In the genomic region with DNA sequence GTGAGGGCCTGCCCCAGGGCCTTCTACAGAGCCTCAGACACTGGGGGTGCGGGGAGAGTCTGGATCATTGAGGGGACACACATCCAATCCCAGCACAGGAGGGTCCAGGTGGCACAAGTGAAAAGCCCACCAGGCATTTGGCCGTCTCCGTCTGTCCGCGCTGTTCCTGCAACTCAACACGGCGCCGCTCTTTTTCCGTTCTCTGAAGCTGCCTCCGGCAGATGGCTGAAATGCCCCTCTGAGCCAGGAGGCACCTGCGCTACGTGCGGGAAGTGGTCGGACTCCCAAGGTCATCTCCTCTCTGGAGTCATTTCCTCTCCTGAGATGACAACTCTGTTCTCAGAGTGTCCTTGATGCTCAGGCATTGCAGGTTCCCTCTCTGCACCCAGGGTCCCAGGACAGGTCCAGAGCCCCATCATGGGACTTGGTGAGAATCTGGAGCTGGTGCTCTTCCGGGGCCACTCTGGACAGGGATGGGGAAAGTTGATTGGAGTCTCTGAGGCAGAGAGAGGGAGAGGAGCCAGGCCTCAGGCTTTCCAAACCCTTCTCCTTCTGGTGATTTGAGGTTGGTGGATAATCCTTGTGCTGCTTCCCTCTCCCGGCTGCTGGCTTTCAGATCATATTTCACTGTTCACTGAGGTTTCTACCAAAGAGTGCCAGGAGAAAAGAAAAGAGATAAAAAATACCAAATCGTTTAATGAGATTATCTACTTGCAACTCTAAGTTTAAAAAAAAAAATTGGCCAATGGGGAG, we compare ENCODE assay signal across 28 cellular contexts. TPM values are rescaled to one million over a fixed set of nuclear protein-coding genes. Genes with fewer than 3 reads are reported as not detected.
DNase-seq lines count a peak whose midpoint lies in the region; ATAC-seq, FAIRE-seq and TF ChIP-seq lines count a peak whose summit lies in the region.
"Had no signal": no experiment of that assay in that cellular context is flagged by ENCODE, and none has a peak within 500 bp of the region (broad histone marks: within the 10 kb centered on the region; RNA-seq: fewer than 3 reads in every experiment).

No MANE protein-coding gene starts in this region.

- H3K36me3 Mint-ChIP-seq in neural progenitor cell = no peaks in the 10 kb centered on the region
- H3K36me3 Mint-ChIP-seq in CD4-positive, alpha-beta T cell (ENCODE audit: low read depth) = no peaks in the 10 kb centered on the region
- H3K36me3 Mint-ChIP-seq: activated naive CD8-positive, alpha-beta T cell; CD8-positive, alpha-beta T cell had no signal

- no peak overlapping the region for H3K23ac ChIP-seq in H1 (ENCODE audit: insufficient read length)

- H3F3A ChIP-seq in neural progenitor cell (ENCODE audit: low read depth) = peaks cover 4% of the 10 kb centered on the region

- peaks cover 25% of the 10 kb centered on the region for H3K4me1 Mint-ChIP-seq in neural progenitor cell
- no peaks in the 10 kb centered on the region for H3K4me1 Mint-ChIP-seq in CD4-positive, alpha-beta T cell (ENCODE audit: low read depth)
- H3K4me1 Mint-ChIP-seq: activated CD4-positive, alpha-beta T cell treated with anti-CD3 and anti-CD28 coated beads, Interleukin-2, amount 10 ng/mL, durations not matched to agents 7 days and 5 days; stimulated activated naive CD8-positive, alpha-beta T cell treated with anti-CD3 and anti-CD28 coated beads, Interleukin-15, amount 100 ng/mL, for 72 hours; T-helper 17 cell had no signal

- H3K36me3 ChIP-seq in HEK293 (ENCODE audit: control insufficient read depth in 2 of 2, insufficient read depth in 1 of 2, low read length in 2 of 2) (no peaks in the 10 kb centered on the region), H1 (ENCODE audit: control insufficient read depth in 2 of 4, insufficient read depth in 4 of 4, low read length in 3 of 4) (no peaks in the 10 kb centered on the region), neural progenitor cell (no peaks in the 10 kb centered on the region), body of pancreas (replicated peaks in 1 of 2; ENCODE audit: insufficient read depth in 1 of 2, low read depth in 2 of 2) (no peaks in the 10 kb centered on the region)
- H3K36me3 ChIP-seq: Peyer's patch, spleen, tibial artery had no signal

- peak overlapping the region; percentile 71 for H3K18ac ChIP-seq in H1 (ENCODE audit: extremely low read depth, low read length)

- H4K20me1 ChIP-seq in H1 (replicated peaks in 1 of 2; ENCODE audit: control insufficient read depth in 1 of 2, insufficient read depth in 2 of 2, low read length in 2 of 2) (no peaks in the 10 kb centered on the region), neural progenitor cell (ENCODE audit: low read depth) (no peaks in the 10 kb centered on the region)

- H3K4me3 ChIP-seq in HEK293 (ENCODE audit: low read depth, low read length) (no peak overlapping the region), H1 (ENCODE audit: extremely low read depth in 1 of 4, insufficient read depth in 2 of 4, low read depth in 3 of 4, low read length in 4 of 4) (no peak overlapping the region), neural progenitor cell (no peak overlapping the region), body of pancreas (no peak overlapping the region)
- H3K4me3 ChIP-seq: hepatocyte, Peyer's patch, spleen, tibial artery had no signal

- H4K8ac ChIP-seq in H1 (ENCODE audit: extremely low read depth, insufficient read depth, low read length) = no peak overlapping the region

- DNase-seq in NCI-H82 (lab: John Stamatoyannopoulos, UW) (peak; percentile 87), H1 (ENCODE audit: low read depth in 1 of 2, low spot score in 2 of 2) (no peak), neural progenitor cell (ENCODE audit: low spot score) (no peak), NK-92 (lab: John Stamatoyannopoulos, UW; ENCODE audit: unreplicated experiment) (no peak), body of pancreas (no peak)
- DNase-seq in CD4-positive, alpha-beta T cell = no peak
- DNase-seq: activated CD4-positive, alpha-beta T cell treated with anti-CD3 and anti-CD28 coated beads, Interleukin-2, amount 10 ng/mL, durations not matched to agents 7 days and 5 days; CD8-positive, alpha-beta T cell; DMS53; effector CD8-positive, alpha-beta T cell; foreskin melanocyte; Kasumi-1; mammary epithelial cell; NCI-H748 treated with DMSO at 0.1 percent for 48 hours; Peyer's patch; spleen; stimulated activated CD4-positive, alpha-beta T cell treated with anti-CD3 and anti-CD28 coated beads, Interleukin-4, amount 100 ng/mL, for 24 hours; stimulated activated naive CD8-positive, alpha-beta T cell treated with anti-CD3 and anti-CD28 coated beads, Interleukin-15, amount 100 ng/mL, for 72 hours; T-helper 17 cell; tibial artery had no signal

- H4K5ac ChIP-seq in H1 (ENCODE audit: insufficient read length, low read depth, low read length) = no peak overlapping the region

- H3K79me2 ChIP-seq in H1 (ENCODE audit: control insufficient read depth in 1 of 2, insufficient read depth in 2 of 2, low read length in 2 of 2) (no peaks in the 10 kb centered on the region), neural progenitor cell (ENCODE audit: low read depth) (no peaks in the 10 kb centered on the region)
- H3K79me2 ChIP-seq: hepatocyte had no signal

- peak overlapping the region; percentile 52; the same call in 1 of the 2 replicates for H2BK5ac ChIP-seq in H1 (ENCODE audit: low read depth, low read length)

- CTCF ChIA-PET in HEK293 (lab: Yijun Ruan, JAX) = interaction anchor here (0.7 to 4.1 kb wide), 5 partner anchors 12 to 317 kb away, joined by 3 to 17 read pairs (median 4); a partner anchor contains a TSS
- CTCF ChIA-PET in H1 (lab: Charles Lee; ENCODE audit: partially characterized antibody) = interaction anchor here (1.4 to 6.3 kb wide), 4 partner anchors 9 to 84 kb away, joined by 4 to 39 read pairs (median 14); no protein-coding TSS in a partner anchor
- CTCF ChIA-PET in CD4-positive, alpha-beta T cell (lab: Charles Lee) = no interaction called here

- H3K4me3 Mint-ChIP-seq in neural progenitor cell = no peak overlapping the region
- no peak overlapping the region for H3K4me3 Mint-ChIP-seq in CD4-positive, alpha-beta T cell
- H3K4me3 Mint-ChIP-seq: activated CD4-positive, alpha-beta T cell treated with anti-CD3 and anti-CD28 coated beads, Interleukin-2, amount 10 ng/mL, durations not matched to agents 7 days and 5 days; activated naive CD8-positive, alpha-beta T cell; CD8-positive, alpha-beta T cell; stimulated activated naive CD8-positive, alpha-beta T cell treated with anti-CD3 and anti-CD28 coated beads, Interleukin-15, amount 100 ng/mL, for 72 hours; T-helper 17 cell had no signal

- H3K27me3 Mint-ChIP-seq in neural progenitor cell (ENCODE audit: insufficient read depth, low read depth) = peaks cover 15% of the 10 kb centered on the region
- no peaks in the 10 kb centered on the region for H3K27me3 Mint-ChIP-seq in CD4-positive, alpha-beta T cell
- H3K27me3 Mint-ChIP-seq: activated CD4-positive, alpha-beta T cell treated with anti-CD3 and anti-CD28 coated beads, Interleukin-2, amount 10 ng/mL, durations not matched to agents 7 days and 5 days; activated naive CD8-positive, alpha-beta T cell; stimulated activated naive CD8-positive, alpha-beta T cell treated with anti-CD3 and anti-CD28 coated beads, Interleukin-15, amount 100 ng/mL, for 72 hours had no signal

- TF ChIP-seq EP300 in H1 (IDR thresholded peaks at IDR 0.05; ENCODE audit: borderline replicate concordance in 1 of 2, low read depth in 2 of 2, low read length in 2 of 2) = no peak

- H3K9ac ChIP-seq in H1 (replicated peaks in 1 of 4; ENCODE audit: extremely low read depth in 1 of 4, low read depth in 3 of 4, low read length in 3 of 4) (no peak overlapping the region), neural progenitor cell (no peak overlapping the region)

- no peak for TF ChIP-seq POLR2A in H1 (IDR thresholded peaks at IDR 0.05; ENCODE audit: control extremely low read depth in 1 of 2, low read depth in 2 of 2, low read length in 2 of 2)
- TF ChIP-seq POLR2A in body of pancreas (IDR thresholded peaks at IDR 0.05) = no peak

- no peaks in the 10 kb centered on the region for H3K79me1 ChIP-seq in H1 (ENCODE audit: low read depth, low read length)

- no peak overlapping the region for H2BK120ac ChIP-seq in H1 (replicated peaks; ENCODE audit: low read depth, low read length)

- H3K4me1 ChIP-seq in HEK293 (ENCODE audit: control insufficient read depth, insufficient read depth, low read length) = no peaks in the 10 kb centered on the region
- peaks cover 2 to 14% (median 8%) of the 10 kb centered on the region in 4 experiments for H3K4me1 ChIP-seq in H1 (replicated peaks in 1 of 4; ENCODE audit: control insufficient read depth in 3 of 4, insufficient read depth in 4 of 4, low read length in 3 of 4)
- H3K4me1 ChIP-seq in neural progenitor cell = peaks cover 17% of the 10 kb centered on the region
- no peaks in the 10 kb centered on the region for H3K4me1 ChIP-seq in body of pancreas
- H3K4me1 ChIP-seq: Peyer's patch, spleen, tibial artery had no signal

- ATAC-seq in CD4-positive, alpha-beta T cell (ENCODE audit: poor library complexity) = no peak
- ATAC-seq in body of pancreas = no peak
- ATAC-seq: CD8-positive, alpha-beta T cell; stimulated activated naive CD8-positive, alpha-beta T cell treated with anti-CD3 and anti-CD28 coated beads, Interleukin-15, amount 100 ng/mL, for 72 hours; T-helper 17 cell had no signal

- H3K27ac ChIP-seq in HEK293 (ENCODE audit: extremely low read depth, low read depth, low read length) = no peak overlapping the region
- no peak overlapping the region for H3K27ac ChIP-seq in H1 (ENCODE audit: low read depth, low read length)
- no peak overlapping the region for H3K27ac ChIP-seq in neural progenitor cell
- no peak overlapping the region for H3K27ac ChIP-seq in CD4-positive, alpha-beta T cell (ENCODE audit: low read depth, low read length)
- no peak overlapping the region for H3K27ac ChIP-seq in body of pancreas
- H3K27ac ChIP-seq: hepatocyte, Peyer's patch, spleen, tibial artery had no signal

- peak overlapping the region; percentile 39; the same call in 1 of the 2 replicates for H2BK12ac ChIP-seq in H1 (ENCODE audit: low read depth, low read length)

- no peaks in the 10 kb centered on the region for H3K9me3 ChIP-seq in HEK293 (ENCODE audit: control insufficient read depth, insufficient read depth, low read depth, low read length)
- H3K9me3 ChIP-seq in H1 (ENCODE audit: insufficient read depth in 2 of 2, low read depth in 1 of 2, low read length in 1 of 2) = no peaks in the 10 kb centered on the region
- H3K9me3 ChIP-seq in neural progenitor cell (ENCODE audit: low read depth) = no peaks in the 10 kb centered on the region
- no peaks in the 10 kb centered on the region for H3K9me3 ChIP-seq in CD4-positive, alpha-beta T cell (ENCODE audit: control insufficient read depth, low read length)
- H3K9me3 ChIP-seq in body of pancreas = no peaks in the 10 kb centered on the region
- H3K9me3 ChIP-seq: Peyer's patch, spleen, tibial artery had no signal

- TF ChIP-seq CTCF in HEK293 (tag by site-specific recombination; IDR thresholded peaks at IDR 0.05) (no peak), H1 (IDR thresholded peaks at IDR 0.05; ENCODE audit: control extremely low read depth in 1 of 3, insufficient read depth in 1 of 3, low read depth in 1 of 3, low read length in 3 of 3) (no peak), neural progenitor cell (IDR thresholded peaks at IDR 0.05) (no peak), body of pancreas (IDR thresholded peaks at IDR 0.05) (no peak)
- no peak for TF ChIP-seq CTCF in CD4-positive, alpha-beta T cell (IDR thresholded peaks at IDR 0.05)

- POLR2A ChIA-PET in HEK293 (lab: Yijun Ruan, JAX) (no interaction called here), H1 (lab: Charles Lee; ENCODE audit: partially characterized antibody) (interaction anchor here (1.4 kb wide), 1 partner anchor 10 kb away, joined by 3 read pairs; no protein-coding TSS in a partner anchor)
- POLR2A ChIA-PET in CD4-positive, alpha-beta T cell (lab: Charles Lee) = no interaction called here

- no peak for FAIRE-seq in H1 (lab: Jason Lieb, UNC)
- FAIRE-seq: astrocyte, HTR-8/SVneo had no signal

- no peak overlapping the region for H2BK15ac ChIP-seq in H1 (ENCODE audit: low read length)

- H3K9me3 Mint-ChIP-seq in neural progenitor cell = no peaks in the 10 kb centered on the region
- no peaks in the 10 kb centered on the region for H3K9me3 Mint-ChIP-seq in CD4-positive, alpha-beta T cell
- H3K9me3 Mint-ChIP-seq: activated CD4-positive, alpha-beta T cell treated with anti-CD3 and anti-CD28 coated beads, Interleukin-2, amount 10 ng/mL, durations not matched to agents 7 days and 5 days; CD8-positive, alpha-beta T cell; stimulated activated naive CD8-positive, alpha-beta T cell treated with anti-CD3 and anti-CD28 coated beads, Interleukin-15, amount 100 ng/mL, for 72 hours had no signal

- H3K27me3 ChIP-seq in H1 (replicated peaks in 1 of 4; ENCODE audit: control insufficient read depth in 3 of 4, extremely low read depth in 1 of 4, insufficient read depth in 3 of 4, low read length in 3 of 4) (peaks cover 0 to 4% (median 1%) of the 10 kb centered on the region in 4 experiments; a peak in 2 of 7 replicates), neural progenitor cell (no peaks in the 10 kb centered on the region), body of pancreas (no peaks in the 10 kb centered on the region)
- H3K27me3 ChIP-seq in CD4-positive, alpha-beta T cell (ENCODE audit: control insufficient read depth, insufficient read depth, low read length) = no peaks in the 10 kb centered on the region
- H3K27me3 ChIP-seq: hepatocyte, Peyer's patch, spleen, tibial artery had no signal

- intact Hi-C loops in CD4-positive, alpha-beta T cell (cut with DNase I, micrococcal nuclease) = loop anchor here in 1 of 2 experiments (5.0 kb wide), 1 partner anchor 37 kb away; no protein-coding TSS in a partner anchor
- intact Hi-C loops in body of pancreas (cut with DNase I) = no loop called here

- no peak overlapping the region for H3K56ac ChIP-seq in H1 (replicated peaks; ENCODE audit: insufficient read length, low read depth, low read length)

- no peak overlapping the region for H3K14ac ChIP-seq in H1 (ENCODE audit: insufficient read length)

- TF ChIP-seq RAD21 in H1 (IDR thresholded peaks at IDR 0.05 in 1 of 2, conservative IDR thresholded peaks at IDR 0.05 in 1 of 2; ENCODE audit: low read depth in 2 of 2, low read length in 2 of 2) = no peak

- no peaks in the 10 kb centered on the region for H3K23me2 ChIP-seq in H1 (ENCODE audit: low read depth, low read length)

- H3K27ac Mint-ChIP-seq in neural progenitor cell = no peak overlapping the region
- H3K27ac Mint-ChIP-seq in CD4-positive, alpha-beta T cell = no peak overlapping the region
- H3K27ac Mint-ChIP-seq: activated CD4-positive, alpha-beta T cell treated with anti-CD3 and anti-CD28 coated beads, Interleukin-2, amount 10 ng/mL, durations not matched to agents 7 days and 5 days; activated naive CD8-positive, alpha-beta T cell; CD8-positive, alpha-beta T cell; T-helper 17 cell had no signal

- peak overlapping the region; percentile 7 for H3K4ac ChIP-seq in H1 (replicated peaks; ENCODE audit: insufficient read length, low read depth, low read length)

- 0 out of 2 replicates have a peak overlapping the region, but pooled peaks have one; percentile 24 for H2AK5ac ChIP-seq in H1 (ENCODE audit: low read depth, low read length)

- no peak overlapping the region for H3K4me2 ChIP-seq in H1 (ENCODE audit: insufficient read depth in 1 of 2, low read depth in 2 of 2, low read length in 2 of 2)
- H3K4me2 ChIP-seq in neural progenitor cell = peak overlapping the region; percentile 28
- H3K4me2 ChIP-seq: hepatocyte had no signal

- H2AFZ ChIP-seq in H1 (ENCODE audit: low read length) (no peak overlapping the region), neural progenitor cell (replicated peaks) (peak overlapping the region; percentile 71)
- H2AFZ ChIP-seq: hepatocyte had no signal

- no peak overlapping the region for H4K91ac ChIP-seq in H1 (replicated peaks; ENCODE audit: insufficient read length, low read length)

- WGBS in H1 (ENCODE audit: extremely low coverage in 1 of 2, insufficient coverage in 1 of 2, insufficient read length in 1 of 2, insufficient replicate concordance in 2 of 2, low coverage in 1 of 2, low lambda C conversion rate in 2 of 2, missing lambda C conversion rate in 1 of 2), 2 experiments = 90% methylated on average over 17 of the region's 17 CpGs; no CpG with 5 or more reads in 1 of the 2 experiments
- WGBS in body of pancreas, 2 donors = 78 to 83% methylated on average over 16 to 17 of the region's 17 CpGs

- H2BK20ac ChIP-seq in H1 (ENCODE audit: low read length) = peak overlapping the region; percentile 97

RNA-seq across cellular contexts. Expression of a gene that starts 14.0 kb away (rescaled TPM):
- total RNA-seq in H1 (2021; fragmentation: NEBNext Ultra II Directional; extraction: Animal tissue kit (Norgen Biotek cat#: 25700)) = 1.5 and 2.7 TPM in 2 replicates
- 1.1 and 1.8 TPM in 2 replicates for polyA plus RNA-seq in H1 (2011; rRNA removed)
- polyA plus RNA-seq in H1 (2011; cell fraction: cytosol; rRNA removed) = 0.92 TPM
- 0.51 TPM for polyA plus RNA-seq in H1 (2011; cell fraction: nucleus; rRNA removed)
- polyA plus RNA-seq in H1 (2012, experiment 1 of 2) = 0.74 to 2.0 TPM (median 1.5 TPM) in 4 replicates
- 2.5 TPM for polyA plus RNA-seq in H1 (2012, experiment 2 of 2)
- 1.9 TPM for polyA plus RNA-seq in H1 (2013, experiment 1 of 2)
- 1.7 TPM for polyA plus RNA-seq in H1 (2013, experiment 2 of 2)
- 0.59 and 0.73 TPM in 2 replicates for polyA minus RNA-seq in H1 (2011; rRNA and poly(A)+ RNA removed)
- polyA minus RNA-seq in H1 (2011; cell fraction: cytosol; rRNA and poly(A)+ RNA removed) = not detected
- 0.40 TPM for polyA minus RNA-seq in H1 (2011; cell fraction: nucleus; rRNA and poly(A)+ RNA removed)
- total RNA-seq in neural progenitor cell (ENCODE audit: low replicate concordance) (0.31 TPM in 1 of 2 replicates, not detected in the other), body of pancreas (not detected)
- total RNA-seq in CD4-positive, alpha-beta T cell = not detected
- total RNA-seq: activated CD4-positive, alpha-beta T cell treated with anti-CD3 and anti-CD28 coated beads, Interleukin-2, amount 10 ng/mL, durations not matched to agents 7 days and 5 days; CD8-positive, alpha-beta T cell; mammary epithelial cell; osteoblast; Peyer's patch; SK-MEL-5; T-helper 17 cell had no signal
- polyA plus RNA-seq: esophagus, mammary epithelial cell had no signal

RNA-seq across cellular contexts. Expression of a gene that starts 22.9 kb away (rescaled TPM):
- 28.2 and 29.4 TPM in 2 replicates for total RNA-seq in H1 (2021; fragmentation: NEBNext Ultra II Directional; extraction: Animal tissue kit (Norgen Biotek cat#: 25700))
- polyA plus RNA-seq in H1 (2011; rRNA removed) = 4.1 and 8.4 TPM in 2 replicates
- polyA plus RNA-seq in H1 (2011; cell fraction: cytosol; rRNA removed) = 13.3 TPM
- 3.3 TPM for polyA plus RNA-seq in H1 (2011; cell fraction: nucleus; rRNA removed)
- polyA plus RNA-seq in H1 (2012, experiment 1 of 2) = 13.0 to 20.7 TPM (median 14.7 TPM) in 4 replicates
- 8.4 TPM for polyA plus RNA-seq in H1 (2012, experiment 2 of 2)
- 14.7 TPM for polyA plus RNA-seq in H1 (2013, experiment 1 of 2)
- 14.5 TPM for polyA plus RNA-seq in H1 (2013, experiment 2 of 2)
- polyA minus RNA-seq in H1 (2011; rRNA and poly(A)+ RNA removed) = 14.5 and 17.4 TPM in 2 replicates
- polyA minus RNA-seq in H1 (2011; cell fraction: cytosol; rRNA and poly(A)+ RNA removed) = 22.2 TPM
- polyA minus RNA-seq in H1 (2011; cell fraction: nucleus; rRNA and poly(A)+ RNA removed) = 9.6 TPM
- total RNA-seq in neural progenitor cell (ENCODE audit: low replicate concordance) (23.4 and 32.3 TPM in 2 replicates), body of pancreas (10 to 100 TPM; 27.0 to 34.3 TPM)
- 10 to 100 TPM; 26.5 to 28.3 TPM for total RNA-seq in CD4-positive, alpha-beta T cell
